8 cellular contexts compared by ENCODE assay signal in genomic region chr10:18214692-18215563, GRCh38.
DNase-seq lines count a peak whose midpoint lies in the region; ATAC-seq and TF ChIP-seq lines count a peak whose summit lies in the region.

No MANE protein-coding gene starts in this region.

- CTCF ChIA-PET in RWPE1 (lab: Yijun Ruan, JAX) = interaction anchor here (0.5 to 1.4 kb wide), 3 partner anchors 8 to 150 kb away, joined by 3 read pairs; no protein-coding TSS in a partner anchor

- H3K4me3 ChIP-seq in epithelial cell of esophagus (ENCODE audit: low read length) = no peak overlapping the region

- ATAC-seq in HG02623 (IDR thresholded peaks at IDR 0.05; ENCODE audit: unreplicated experiment) = peak; percentile 63

- peak; percentile 2 for DNase-seq in NCI-H2107 treated with DMSO at 0.1 percent for 48 hours (lab: John Stamatoyannopoulos, UW; ENCODE audit: unreplicated experiment)
- no peak for DNase-seq in NCI-H2107 (lab: John Stamatoyannopoulos, UW)
- peak; percentile 55 for DNase-seq in RWPE1 (ENCODE audit: low spot score)
- peak; percentile 60 for DNase-seq in epithelial cell of esophagus (ENCODE audit: low read depth)
- DNase-seq in mucosa of gallbladder (ENCODE audit: low spot score) = peak; percentile 46
- no peak for DNase-seq in NCI-H1436 treated with DMSO at 0.1 percent for 48 hours (lab: John Stamatoyannopoulos, UW)
- no peak for DNase-seq in NCI-H1048 (lab: John Stamatoyannopoulos, UW)

- POLR2A ChIA-PET in RWPE1 (lab: Yijun Ruan, JAX; ENCODE audit: low non-redundant PET) = no interaction called here

- H3K27ac ChIP-seq in RWPE1 = no peak overlapping the region

- TF ChIP-seq CTCF in RWPE1 (conservative IDR thresholded peaks at IDR 0.05; ENCODE audit: low read depth) (peak; percentile 90), epithelial cell of esophagus (IDR thresholded peaks at IDR 0.05; ENCODE audit: insufficient read depth, low read depth, low read length, missing control alignments) (peak; percentile 93)

Comparison
In these comparisons a context has a peak if more than half of its experiments do, and no peak if none do; other contexts are left out.
1. DNase-seq: peak in NCI-H2107 treated with DMSO at 0.1 percent for 48 hours (single experiment), RWPE1 (single experiment), epithelial cell of esophagus (single experiment) and mucosa of gallbladder (single experiment); none in NCI-H2107 (single experiment), NCI-H1436 treated with DMSO at 0.1 percent for 48 hours (single experiment) and NCI-H1048 (single experiment).